In the genomic region with DNA sequence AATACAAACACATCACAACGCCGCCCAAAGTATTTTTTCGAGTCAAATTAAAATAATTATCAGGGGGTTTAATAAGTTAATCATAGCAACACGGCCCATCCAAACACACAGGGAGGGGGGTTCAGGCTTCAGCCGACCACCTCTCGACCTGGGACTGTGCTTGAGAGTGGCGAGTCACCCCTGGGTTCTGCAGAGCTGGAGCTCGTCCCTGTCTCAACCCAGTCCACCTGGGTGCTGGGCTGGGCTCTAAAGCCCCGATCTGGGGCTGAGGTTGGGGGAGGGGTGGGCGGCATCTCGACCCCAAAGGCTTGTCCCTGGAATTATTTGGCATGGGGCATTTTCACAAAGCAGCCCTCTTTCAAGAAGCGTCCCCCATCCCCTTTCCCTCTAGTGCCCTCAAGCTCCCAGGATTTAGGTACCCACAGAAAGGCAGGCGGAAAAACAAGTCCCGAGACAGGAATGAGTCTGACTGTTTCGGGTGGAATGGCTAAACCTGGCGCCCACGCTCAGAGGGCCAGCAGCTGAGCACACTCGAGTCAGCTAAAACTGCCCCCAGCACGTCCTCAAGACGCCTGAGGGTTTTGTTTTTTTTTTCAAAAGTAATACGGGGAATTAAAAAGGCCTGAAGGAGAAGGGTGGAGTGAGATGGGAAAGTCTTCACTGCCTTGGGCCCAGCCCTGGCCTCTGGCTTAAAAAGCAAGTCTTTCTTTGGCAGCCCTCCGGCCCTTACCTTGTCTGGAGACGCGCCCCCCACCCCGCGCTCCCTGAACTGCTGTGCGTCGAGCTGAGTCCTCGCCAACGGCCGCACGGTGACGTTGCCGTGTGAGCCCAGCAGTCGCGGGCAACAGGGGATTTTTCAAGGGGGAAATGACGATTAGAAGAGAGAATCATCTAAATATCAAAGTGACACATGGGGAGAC, we compare ENCODE assay signal across 2 cellular contexts.
TF ChIP-seq lines count a peak whose summit lies in the region.

No MANE protein-coding gene starts in this region.

TF ChIP-seq in SK-N-SH, 30 proteins besides CTCF, POLR2A, EP300 and RAD21 (continued from another document):
- TF ChIP-seq, protein P1, sequence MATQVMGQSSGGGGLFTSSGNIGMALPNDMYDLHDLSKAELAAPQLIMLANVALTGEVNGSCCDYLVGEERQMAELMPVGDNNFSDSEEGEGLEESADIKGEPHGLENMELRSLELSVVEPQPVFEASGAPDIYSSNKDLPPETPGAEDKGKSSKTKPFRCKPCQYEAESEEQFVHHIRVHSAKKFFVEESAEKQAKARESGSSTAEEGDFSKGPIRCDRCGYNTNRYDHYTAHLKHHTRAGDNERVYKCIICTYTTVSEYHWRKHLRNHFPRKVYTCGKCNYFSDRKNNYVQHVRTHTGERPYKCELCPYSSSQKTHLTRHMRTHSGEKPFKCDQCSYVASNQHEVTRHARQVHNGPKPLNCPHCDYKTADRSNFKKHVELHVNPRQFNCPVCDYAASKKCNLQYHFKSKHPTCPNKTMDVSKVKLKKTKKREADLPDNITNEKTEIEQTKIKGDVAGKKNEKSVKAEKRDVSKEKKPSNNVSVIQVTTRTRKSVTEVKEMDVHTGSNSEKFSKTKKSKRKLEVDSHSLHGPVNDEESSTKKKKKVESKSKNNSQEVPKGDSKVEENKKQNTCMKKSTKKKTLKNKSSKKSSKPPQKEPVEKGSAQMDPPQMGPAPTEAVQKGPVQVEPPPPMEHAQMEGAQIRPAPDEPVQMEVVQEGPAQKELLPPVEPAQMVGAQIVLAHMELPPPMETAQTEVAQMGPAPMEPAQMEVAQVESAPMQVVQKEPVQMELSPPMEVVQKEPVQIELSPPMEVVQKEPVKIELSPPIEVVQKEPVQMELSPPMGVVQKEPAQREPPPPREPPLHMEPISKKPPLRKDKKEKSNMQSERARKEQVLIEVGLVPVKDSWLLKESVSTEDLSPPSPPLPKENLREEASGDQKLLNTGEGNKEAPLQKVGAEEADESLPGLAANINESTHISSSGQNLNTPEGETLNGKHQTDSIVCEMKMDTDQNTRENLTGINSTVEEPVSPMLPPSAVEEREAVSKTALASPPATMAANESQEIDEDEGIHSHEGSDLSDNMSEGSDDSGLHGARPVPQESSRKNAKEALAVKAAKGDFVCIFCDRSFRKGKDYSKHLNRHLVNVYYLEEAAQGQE (IDR thresholded peaks at IDR 0.05; ENCODE audit: low read depth, low read length) = no peak
- no peak for TF ChIP-seq FOXJ3 (CRISPR knock-in tag; IDR thresholded peaks at IDR 0.05)
- TF ChIP-seq FOSL2 (IDR thresholded peaks at IDR 0.05; ENCODE audit: borderline replicate concordance, low read depth) = no peak
- TF ChIP-seq TCF12 (IDR thresholded peaks at IDR 0.05) = no peak
- TF ChIP-seq TEAD4 (IDR thresholded peaks at IDR 0.05; ENCODE audit: borderline replicate concordance, insufficient read depth) = no peak
- no peak for TF ChIP-seq GABPA (IDR thresholded peaks at IDR 0.05; ENCODE audit: low read depth)
- no peak for TF ChIP-seq GATA2 (CRISPR knock-in tag; IDR thresholded peaks at IDR 0.05)

TF ChIP-seq in SK-N-SH treated with all-trans-retinoic acid at 6 μM for 48 hours, 23 proteins besides CTCF, POLR2A, EP300 and RAD21 (continued from another document):
- TF ChIP-seq ARNTL (CRISPR knock-in tag; IDR thresholded peaks at IDR 0.05; ENCODE audit: borderline replicate concordance, low read depth) (no peak), ZNF8 (CRISPR knock-in tag; IDR thresholded peaks at IDR 0.05) (no peak), BACH2 (CRISPR knock-in tag; IDR thresholded peaks at IDR 0.05; ENCODE audit: borderline replicate concordance) (no peak), TOX (CRISPR knock-in tag; IDR thresholded peaks at IDR 0.05; ENCODE audit: borderline replicate concordance) (no peak), ZNF70 (CRISPR knock-in tag; IDR thresholded peaks at IDR 0.05) (no peak), SNAI2 (CRISPR knock-in tag; IDR thresholded peaks at IDR 0.05) (no peak)
